In genomic region chr14:89027097-89027740, GRCh38 we compare ENCODE assay signal across 8 cellular contexts.
DNase-seq lines count a peak whose midpoint lies in the region; ATAC-seq and TF ChIP-seq lines count a peak whose summit lies in the region.

No MANE protein-coding gene starts in this region.

- POLR2A ChIA-PET in AG04449 (lab: Yijun Ruan, JAX), result interaction anchor here (1.0 to 1.1 kb wide), 2 partner anchors 202 to 929 kb away, joined by 3 to 4 read pairs; no protein-coding TSS in a partner anchor
- POLR2A ChIA-PET in PC-3 (lab: Charles Lee; ENCODE audit: unreplicated experiment), result no interaction called here

- no peak for DNase-seq in AG04449 (ENCODE audit: low read depth, low spot score)
- DNase-seq in PC-3, result peak; percentile 67
- DNase-seq in activated naive CD4-positive, alpha-beta T cell treated with Interleukin-2 at 50 U/mL for 16 hours, result peak; percentile 61
- DNase-seq in head of caudate nucleus, result peak in 39 of 42 donors; percentile 20 to 82 (median 62)
- DNase-seq in occipital lobe (lab: John Stamatoyannopoulos, UW), result peak; percentile 7
- DNase-seq in thoracic aorta (ENCODE audit: low spot score), result no peak

- H3K4me2 ChIP-seq in PC-3 (ENCODE audit: low read length), result peak overlapping the region; percentile 82

- H3K9me2 ChIP-seq in PC-3 (replicated peaks; ENCODE audit: low read length), result no peaks in the 10 kb centered on the region

- TF ChIP-seq CTCF in AG04449 (IDR thresholded peaks at IDR 0.05; ENCODE audit: insufficient read depth, low read length, missing control alignments) (peak; percentile 71), PC-3 (conservative IDR thresholded peaks at IDR 0.05; ENCODE audit: low read depth, low read length) (peak; percentile 86), thoracic aorta (IDR thresholded peaks at IDR 0.05) (peak; percentile 97)

- H4K20me1 ChIP-seq in PC-3 (ENCODE audit: low read length), result no peaks in the 10 kb centered on the region

- CTCF ChIA-PET in AG04449 (lab: Yijun Ruan, JAX), result interaction anchor here (0.6 to 7.7 kb wide), 43 partner anchors 9 to 1210 kb away, joined by 3 to 62 read pairs (median 4); partner anchors contain the start of genes EFCAB11 and TDP1
- CTCF ChIA-PET in PC-3 (lab: Charles Lee), result interaction anchor here (0.5 to 1.0 kb wide), 3 partner anchors 39 to 203 kb away, joined by 3 to 6 read pairs (median 4); partner anchors contain the start of gene TTC8

- peaks cover 3% of the 10 kb centered on the region; the same call in 1 of the 2 replicates for H3K4me1 ChIP-seq in PC-3 (ENCODE audit: insufficient read depth, low read length)
- peaks cover 0 to 9% of the 10 kb centered on the region in 2 donors for H3K4me1 ChIP-seq in thoracic aorta (ENCODE audit: control insufficient read depth in 1 of 2, low read depth in 2 of 2)

- H3K4me3 ChIP-seq in AG04449 (ENCODE audit: low read depth, low read length) (peak overlapping the region; percentile 69), PC-3 (ENCODE audit: low read length) (peak overlapping the region; percentile 79), thoracic aorta (peak overlapping the region; percentile 75)

- peak; percentile 71 for ATAC-seq in GM18861 (IDR thresholded peaks at IDR 0.05; ENCODE audit: unreplicated experiment)
- ATAC-seq in HG03095 (IDR thresholded peaks at IDR 0.05; ENCODE audit: unreplicated experiment), result peak; percentile 84
- peak; percentile 92 for ATAC-seq in PC-3
- peak; percentile 31 for ATAC-seq in thoracic aorta (ENCODE audit: insufficient number of reproducible peaks, low FRiP score, low read depth)

- H3K27ac ChIP-seq in PC-3 (ENCODE audit: low read length) (no peak overlapping the region), thoracic aorta (no peak overlapping the region)

- H3F3A ChIP-seq in PC-3 (ENCODE audit: low read length, unreplicated experiment), result no peaks in the 10 kb centered on the region

- intact Hi-C loops in PC-3 (cut with micrococcal nuclease), result loop anchor here (5.0 kb wide), 2 partner anchors 875 to 910 kb away; no protein-coding TSS in a partner anchor
- intact Hi-C loops in head of caudate nucleus (cut with DNase I), result loop anchor here (5.0 kb wide), 1 partner anchor 885 kb away; no protein-coding TSS in a partner anchor

- H2AFZ ChIP-seq in PC-3 (ENCODE audit: low read length), result peak overlapping the region; percentile 85

- BruUV-seq in PC-3 (replicated peaks; lab: Mats Ljungman, UMichigan), result no TSS peak

- H3K27me3 ChIP-seq in PC-3 (ENCODE audit: low read length), result 0 out of 2 replicates have a peak, but pooled peaks cover 3% of the 10 kb centered on the region
- H3K27me3 ChIP-seq in thoracic aorta (replicated peaks; ENCODE audit: insufficient read depth), result no peaks in the 10 kb centered on the region

- no peaks in the 10 kb centered on the region for H3K9me3 ChIP-seq in PC-3 (ENCODE audit: low read length)
- H3K9me3 ChIP-seq in thoracic aorta, result no peaks in the 10 kb centered on the region

- H3K79me2 ChIP-seq in PC-3 (ENCODE audit: low read length), result no peaks in the 10 kb centered on the region

- no peak overlapping the region for H3K9ac ChIP-seq in PC-3 (ENCODE audit: low read length)

- H3K36me3 ChIP-seq in PC-3 (ENCODE audit: low read depth, low read length) (no peaks in the 10 kb centered on the region), thoracic aorta (no peaks in the 10 kb centered on the region)

Comparison
In these comparisons a context has a peak if more than half of its experiments do, and no peak if none do; other contexts are left out.
1. DNase-seq: peak in PC-3 (single experiment), activated naive CD4-positive, alpha-beta T cell treated with Interleukin-2 at 50 U/mL for 16 hours (single experiment), head of caudate nucleus (39 of 42) and occipital lobe (single experiment); none in AG04449 (single experiment) and thoracic aorta (single experiment).
2. ATAC-seq: peak in every context shown above with its lines; median percentile 92 in PC-3; 84 in HG03095; 71 in GM18861; 31 in thoracic aorta.
3. Peak in every context shown above with its lines, with median percentiles within 50 percentile points of each other: H3K4me3 ChIP-seq and CTCF ChIP-seq.